In genomic region chr15:81363713-81364112, GRCh38 we compare ENCODE assay signal across 31 cellular contexts. TPM values are rescaled to one million over a fixed set of nuclear protein-coding genes. Genes with fewer than 3 reads are reported as not detected.
"Had no signal": no experiment of that assay in that cellular context is flagged by ENCODE, and none has a peak within 500 bp of the region (broad histone marks: within the 10 kb centered on the region; RNA-seq: fewer than 3 reads in every experiment).

No MANE protein-coding gene starts in this region.

- H3K36me3 ChIP-seq: breast epithelium, Peyer's patch had no signal

- H3K9me3 ChIP-seq: body of pancreas, breast epithelium, Peyer's patch had no signal

- DNase-seq: activated CD4-positive, alpha-beta T cell treated with anti-CD3 and anti-CD28 coated beads, Interleukin-2, amount 10 ng/mL, durations not matched to agents 24 days and 14 days; activated CD4-positive, alpha-beta T cell treated with anti-CD3 and anti-CD28 coated beads, Interleukin-2, amount 50 U/mL, for 4 hours; activated CD8-positive, alpha-beta T cell treated with anti-CD3 and anti-CD28 coated beads for 36 hours; activated effector memory CD4-positive, alpha-beta T cell treated with anti-CD3 and anti-CD28 coated beads, Interleukin-2, amount 50 U/mL, for 16 hours; activated naive CD4-positive, alpha-beta T cell; activated naive CD8-positive, alpha-beta T cell treated with anti-CD3 and anti-CD28 coated beads, Interleukin-2, amount 10 ng/mL, durations not matched to agents 7 days and 5 days; activated T-cell treated with anti-CD3 and anti-CD28 coated beads, Interleukin-2, amount 50 U/mL, for 1 hour; activated T-cell treated with anti-CD3 and anti-CD28 coated beads, Interleukin-2, amount 50 U/mL, for 72 hours; amygdala; body of pancreas; caudate nucleus; MM.1S; MV-4-11; NCI-H1092; NCI-H1436 treated with DMSO at 0.1 percent for 48 hours; NCI-H1694 treated with DMSO at 0.1 percent for 48 hours; NCI-H2029; NCI-H345; NCI-H524 treated with DMSO at 0.1 percent for 48 hours; NK-92 treated with Interleukin-12 subunit alpha and Interleukin-12 subunit beta, amount 100 ng/mL, for 24 hours; PC-3; Peyer's patch; RPMI8226; T1000 had no signal

- H3K4me2 ChIP-seq: KMS-11 had no signal

- H3K27me3 ChIP-seq: body of pancreas, breast epithelium, Peyer's patch had no signal

- ATAC-seq: activated CD8-positive, alpha-beta T cell treated with anti-CD3 and anti-CD28 coated beads for 36 hours; activated T-cell treated with anti-CD3 and anti-CD28 coated beads, Interleukin-2, amount 50 U/mL, for 72 hours; activated T-helper 17 cell treated with anti-CD3 and anti-CD28 coated beads, Interleukin-2, amount 50 U/mL, for 72 hours; body of pancreas; PC-3 had no signal

- H3K9ac ChIP-seq: KMS-11 had no signal

- H3K4me3 ChIP-seq: body of pancreas, breast epithelium, Peyer's patch had no signal

- H3K4me1 ChIP-seq: body of pancreas, breast epithelium, Peyer's patch had no signal

- H3K27ac ChIP-seq: body of pancreas, breast epithelium, KMS-11, Peyer's patch had no signal

RNA-seq across cellular contexts. Expression of gene TMC3, which starts 10.3 kb away (rescaled TPM):
- total RNA-seq: activated CD4-positive, alpha-beta T cell treated with anti-CD3 and anti-CD28 coated beads, Interleukin-2, amount 10 ng/mL, durations not matched to agents 24 days and 14 days; activated CD8-positive, alpha-beta memory T cell treated with anti-CD3 and anti-CD28 coated beads for 36 hours; activated CD8-positive, alpha-beta T cell treated with anti-CD3 and anti-CD28 coated beads for 36 hours; activated naive CD8-positive, alpha-beta T cell treated with anti-CD3 and anti-CD28 coated beads, Interleukin-2, amount 10 ng/mL, durations not matched to agents 7 days and 5 days; activated T-cell treated with anti-CD3 and anti-CD28 coated beads, Interleukin-2, amount 50 U/mL, for 72 hours; activated T-helper 17 cell treated with anti-CD3 and anti-CD28 coated beads, Interleukin-2, amount 50 U/mL, for 72 hours; LHCN-M2; PC-3; Peyer's patch; T-helper 1 cell treated with Interleukin-12 subunit alpha and Interleukin-12 subunit beta and Interleukin-4 antibody, amounts not matched to agents 30 ng/mL and 1 ng/mL, for 36 hours; T-helper 2 cell treated with Interferon-gamma antibody and Interleukin-4, amounts not matched to agents 100 ng/mL and 5 ng/mL, for 36 hours had no signal
